8 cellular contexts compared by ENCODE assay signal in the genomic region with DNA sequence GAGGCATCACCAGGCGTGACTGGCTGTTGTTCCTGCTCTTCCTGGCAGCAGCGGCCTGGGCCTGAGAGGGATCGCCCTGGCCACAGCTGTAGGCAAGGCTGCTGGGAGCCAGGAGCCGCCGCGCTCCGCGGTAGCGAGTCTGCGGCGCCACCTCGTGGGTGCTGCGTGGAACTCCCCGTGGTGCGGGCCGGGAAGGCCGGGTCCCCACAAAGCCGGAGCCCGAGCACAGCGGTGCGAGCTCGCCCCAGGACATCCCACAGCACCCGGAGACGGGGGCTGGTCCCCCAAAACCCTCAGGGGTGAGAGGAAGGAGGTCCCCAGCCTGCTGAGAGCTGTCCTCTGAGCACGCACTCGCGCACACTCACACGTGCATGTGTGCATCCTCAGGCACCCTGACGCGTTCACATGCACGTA.
DNase-seq lines count a peak whose midpoint lies in the region; ATAC-seq and TF ChIP-seq lines count a peak whose summit lies in the region.
"Not testable (repeated sequence)": the region's sequence is repeated elsewhere in the genome, so short reads cannot be mapped to it uniquely, and the experiment has no call there.

No MANE protein-coding gene starts in this region.

- not testable (repeated sequence) for H3K9me3 Mint-ChIP-seq in GM23338, nephron progenitor cell

- not testable (repeated sequence) for H3K27ac Mint-ChIP-seq in GM23338, nephron progenitor cell

- H3K9me3 ChIP-seq in A673 (ENCODE audit: low read depth, low read length, poor library complexity, severe bottlenecking); SJSA1 (replicated peaks): not testable (repeated sequence)

- H3K36me3 Mint-ChIP-seq in GM23338 (ENCODE audit: low read depth); nephron progenitor cell (ENCODE audit: low read depth): not testable (repeated sequence)

- not testable (repeated sequence) for H3K36me3 ChIP-seq in A673 (ENCODE audit: insufficient read depth, low read length, poor library complexity, severe bottlenecking); GM23338 (ENCODE audit: insufficient read depth); SJSA1

- H3K79me2 ChIP-seq in GM23338 (replicated peaks; ENCODE audit: insufficient read depth) = not testable (repeated sequence)

- intact Hi-C loops in A673 (cut with micrococcal nuclease; ENCODE audit: unreplicated experiment); left ventricle myocardium superior (cut with micrococcal nuclease): not testable (repeated sequence)

- not testable (repeated sequence) for H3K9me2 ChIP-seq in GM23338 (ENCODE audit: insufficient read depth)

- not testable (repeated sequence) for H3K4me1 Mint-ChIP-seq in GM23338, nephron progenitor cell

- H3K4me3 Mint-ChIP-seq in GM23338, nephron progenitor cell: not testable (repeated sequence)

- ATAC-seq in GM23338, left ventricle myocardium superior: not testable (repeated sequence)

- peak; percentile 41 for DNase-seq in A673 (ENCODE audit: low spot score)
- peak; percentile 50 for DNase-seq in GM23338 (ENCODE audit: low spot score)
- DNase-seq in SJSA1 (ENCODE audit: low read depth in 1 of 2, low spot score in 2 of 2) = peak; percentile 47 to 80
- DNase-seq in activated T-cell treated with anti-CD3 and anti-CD28 coated beads for 48 hours (ENCODE audit: low read depth) = peak; percentile 67
- peak; percentile 77 for DNase-seq in choroid plexus epithelial cell (ENCODE audit: low read depth)
- DNase-seq in left ventricle myocardium superior = peak; percentile 87
- DNase-seq in nephron progenitor cell = peak; percentile 72
- peak; percentile 30 to 64 for DNase-seq in stimulated activated CD4-positive, alpha-beta T cell treated with anti-CD3 and anti-CD28 coated beads, Interleukin-2, amount 100 ng/mL, for 48 hours

- not testable (repeated sequence) for BruUV-seq in A673 (replicated peaks; lab: Mats Ljungman, UMichigan)

- not testable (repeated sequence) for H3K27me3 Mint-ChIP-seq in GM23338 (ENCODE audit: insufficient read depth, low read depth, poor library complexity); nephron progenitor cell (ENCODE audit: low read depth, poor library complexity)

- H3K4me3 ChIP-seq in A673 (ENCODE audit: low read depth, low read length, poor library complexity, severe bottlenecking); GM23338; SJSA1; choroid plexus epithelial cell (ENCODE audit: low read depth, low read length): not testable (repeated sequence)

- TF ChIP-seq CTCF in A673 (conservative IDR thresholded peaks at IDR 0.05; ENCODE audit: low read depth, low read length) (peak; percentile 55), GM23338 (conservative IDR thresholded peaks at IDR 0.05; ENCODE audit: low read depth in 2 of 2) (peak; percentile 39 to 62; a peak in 3 of 4 replicates), choroid plexus epithelial cell (conservative IDR thresholded peaks at IDR 0.05; ENCODE audit: low read depth, low read length) (peak; percentile 36), nephron progenitor cell (IDR thresholded peaks at IDR 0.05) (peak; percentile 67)

- CTCF ChIA-PET in A673 (lab: Charles Lee) = not testable (repeated sequence)

- not testable (repeated sequence) for H3K27ac ChIP-seq in A673 (ENCODE audit: low read depth, low read length, poor library complexity, severe bottlenecking); GM23338 (ENCODE audit: low read depth); SJSA1

- not testable (repeated sequence) for H3K27me3 ChIP-seq in A673 (replicated peaks; ENCODE audit: insufficient read depth, low read depth, low read length, poor library complexity); GM23338 (ENCODE audit: insufficient read depth); SJSA1 (replicated peaks)

- POLR2A ChIA-PET in A673 (lab: Charles Lee; ENCODE audit: low non-redundant PET) = not testable (repeated sequence)

- not testable (repeated sequence) for H4K20me1 ChIP-seq in GM23338 (replicated peaks; ENCODE audit: insufficient read depth)

- not testable (repeated sequence) for H2AFZ ChIP-seq in GM23338

- H3F3A ChIP-seq in GM23338 (replicated peaks; ENCODE audit: low read depth) = not testable (repeated sequence)

- H3K4me1 ChIP-seq in A673 (ENCODE audit: insufficient read depth, low read length, poor library complexity, severe bottlenecking); GM23338 (ENCODE audit: insufficient read depth); SJSA1 (replicated peaks): not testable (repeated sequence)

- H3K4me2 ChIP-seq in GM23338 = not testable (repeated sequence)
